ENCODE assay signal across 12 cellular contexts in genomic region chr2:9228088-9228751, GRCh38. TPM values are rescaled to one million over a fixed set of nuclear protein-coding genes. Genes with fewer than 3 reads are reported as not detected.
A peak's percentile ranks its signal among the peaks of the same experiment; 100 is the strongest.
DNase-seq lines count a peak whose midpoint lies in the region; ATAC-seq and TF ChIP-seq lines count a peak whose summit lies in the region.
"Had no signal": no experiment of that assay in that cellular context is flagged by ENCODE, and none has a peak within 500 bp of the region (broad histone marks: within the 10 kb centered on the region; RNA-seq: fewer than 3 reads in every experiment).

No MANE protein-coding gene starts in this region.

- H3K4me1 ChIP-seq in heart right ventricle: peaks cover 38 to 100% (median 94%) of the 10 kb centered on the region in 9 donors
- H3K4me1 ChIP-seq in gastrocnemius medialis: peaks cover 18 to 59% of the 10 kb centered on the region in 2 donors

- H3K4me3 ChIP-seq in heart right ventricle: no peak overlapping the region
- H3K4me3 ChIP-seq in gastrocnemius medialis: no peak overlapping the region
- H3K4me3 ChIP-seq: spleen had no signal

- no peak for TF ChIP-seq POLR2A in gastrocnemius medialis (IDR thresholded peaks at IDR 0.05)

- in situ Hi-C loops in gastrocnemius medialis (cut with MboI; ENCODE audit: low sequenced_read_pairs in 4 of 4): no loop called here

- TF ChIP-seq CTCF in heart right ventricle (IDR thresholded peaks at IDR 0.05): no peak
- TF ChIP-seq CTCF in gastrocnemius medialis (IDR thresholded peaks at IDR 0.05 in 4 of 5, conservative IDR thresholded peaks at IDR 0.05 in 1 of 5): no peak

- H3K27ac ChIP-seq in angular gyrus (ENCODE audit: low read depth, low read length) (peak overlapping the region; percentile 5), heart right ventricle (peak overlapping the region in 8 of 10 donors; percentile 43 to 93 (median 64)), gastrocnemius medialis (peak overlapping the region in 3 of 4 donors; percentile 17 to 38 (median 32))
- H3K27ac ChIP-seq: spleen had no signal

- H3K27me3 ChIP-seq in heart right ventricle (peaks cover 0 to 13% (median 0%) of the 10 kb centered on the region in 7 donors), gastrocnemius medialis (no peaks in the 10 kb centered on the region)

- H3K9me3 ChIP-seq in heart right ventricle: no peaks in the 10 kb centered on the region
- H3K9me3 ChIP-seq in gastrocnemius medialis: no peaks in the 10 kb centered on the region
- H3K9me3 ChIP-seq: spleen had no signal

- ATAC-seq in heart right ventricle (peak in 1 of 8 donors; percentile 11), gastrocnemius medialis (no peak)
- ATAC-seq: HepG2 had no signal

- DNase-seq in GM04503 (ENCODE audit: low read depth) (peak; percentile 60), heart right ventricle (no peak), gastrocnemius medialis (no peak), NCI-H524 treated with DMSO at 0.1 percent for 48 hours (lab: John Stamatoyannopoulos, UW) (no peak), ecto neural progenitor cell (ENCODE audit: low spot score) (no peak), activated gamma-delta T cell (lab: John Stamatoyannopoulos, UW) (no peak)
- no peak for DNase-seq in activated naive CD4-positive, alpha-beta T cell (lab: John Stamatoyannopoulos, UW)
- DNase-seq: activated naive CD4-positive, alpha-beta T cell treated with anti-CD3 and anti-CD28 coated beads, Interleukin-2, amount 10 ng/mL, durations not matched to agents 7 days and 5 days; NCI-H1092 treated with DMSO at 0.1 percent for 48 hours; spleen had no signal

- H3K36me3 ChIP-seq in heart right ventricle (no peaks in the 10 kb centered on the region), gastrocnemius medialis (no peaks in the 10 kb centered on the region)
- H3K36me3 ChIP-seq: spleen had no signal

- intact Hi-C loops in heart right ventricle (cut with DNase I): no loop called here
- intact Hi-C loops in gastrocnemius medialis (cut with DNase I; ENCODE audit: low total_unique reads): no loop called here

- 56 to 57% methylated on average over 4 of the region's 4 CpGs for WGBS in heart right ventricle, 2 donors

RNA-seq across cellular contexts. Expression of gene ASAP2, which starts 21.6 kb away (rescaled TPM):
- 10 to 100 TPM in 9 of 10 donors, 1 to 10 TPM in 1; 9.9 to 16.2 (median 11.8) TPM for total RNA-seq in heart right ventricle
- polyA plus RNA-seq in heart right ventricle: 10 to 100 TPM in 1 of 2 donors, 1 to 10 TPM in 1; 5.4 to 17.3 TPM
- total RNA-seq in gastrocnemius medialis: 1 to 10 TPM; 1.9 to 4.0 (median 3.4) TPM

Comparison
In these comparisons a context has a peak if more than half of its experiments do, and no peak if none do; other contexts are left out.
1. H3K27ac ChIP-seq: peak in every context shown above with its lines; median percentile 64 in heart right ventricle; 32 in gastrocnemius medialis; 5 in angular gyrus.